25 cellular contexts compared by ENCODE assay signal in the genomic region with DNA sequence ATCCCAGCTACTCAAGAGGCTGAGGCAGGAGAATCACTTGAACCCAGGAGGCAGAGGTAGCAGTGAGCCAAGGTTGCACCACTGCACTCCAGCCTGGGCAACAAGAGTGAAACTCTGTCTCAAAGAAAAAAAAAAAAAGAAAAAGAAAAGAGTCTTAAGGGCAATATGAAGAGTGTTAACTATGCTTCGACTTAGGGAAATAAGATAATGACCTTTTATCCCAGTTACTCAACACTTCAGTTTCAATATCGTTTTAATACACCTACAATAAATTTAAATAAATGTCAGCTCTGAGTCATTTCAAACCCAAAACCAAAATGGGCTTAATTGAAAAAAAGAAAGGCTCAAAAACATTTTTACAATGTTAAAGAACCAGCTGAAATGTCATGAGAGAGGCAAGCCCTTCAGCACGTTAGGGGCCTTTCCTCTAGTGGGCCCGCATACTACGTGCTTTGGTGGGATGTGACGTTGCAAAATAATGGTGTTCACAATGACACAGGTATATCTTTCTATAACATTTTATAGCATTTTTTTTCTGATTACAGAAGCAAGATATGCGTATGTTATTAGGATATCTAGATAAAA. TPM values are rescaled to one million over a fixed set of nuclear protein-coding genes. Genes with fewer than 3 reads are reported as not detected.
A peak's percentile ranks its signal among the peaks of the same experiment; 100 is the strongest.
DNase-seq lines count a peak whose midpoint lies in the region; ATAC-seq and TF ChIP-seq lines count a peak whose summit lies in the region.
"Had no signal": no experiment of that assay in that cellular context is flagged by ENCODE, and none has a peak within 500 bp of the region (broad histone marks: within the 10 kb centered on the region; RNA-seq: fewer than 3 reads in every experiment).

No MANE protein-coding gene starts in this region.

- POLR2A ChIA-PET in activated B cell treated with CpG ODN at 0.5 μM for 24 hours (lab: Charles Lee), result interaction anchor here (0.7 to 1.8 kb wide), 5 partner anchors 12 to 105 kb away, joined by 3 to 9 read pairs (median 3); no protein-coding TSS in a partner anchor

- H3K4me3 ChIP-seq in psoas muscle, result no peak overlapping the region
- H3K4me3 ChIP-seq in upper lobe of left lung, result no peak overlapping the region
- H3K4me3 ChIP-seq in testis, result no peak overlapping the region
- H3K4me3 ChIP-seq: lung, thoracic aorta had no signal

- H3K36me3 ChIP-seq in psoas muscle (ENCODE audit: insufficient read depth in 1 of 2, low read depth in 1 of 2) (peaks cover 23 to 56% of the 10 kb centered on the region in 2 donors), upper lobe of left lung (peaks cover 14 to 83% (median 48%) of the 10 kb centered on the region in 4 donors), testis (ENCODE audit: low read depth, missing control alignments) (no peaks in the 10 kb centered on the region)
- H3K36me3 ChIP-seq: neutrophil had no signal

- H3K4me1 ChIP-seq in psoas muscle (peaks cover 91% of the 10 kb centered on the region), upper lobe of left lung (peaks cover 9 to 45% (median 14%) of the 10 kb centered on the region in 4 donors), testis (peaks cover 3% of the 10 kb centered on the region)

- peak overlapping the region; percentile 33 for H3K4me3 Mint-ChIP-seq in activated naive CD4-positive, alpha-beta T cell treated with anti-CD3 and anti-CD28 coated beads, Interleukin-2, amount 50 U/mL, for 24 hours
- H3K4me3 Mint-ChIP-seq in activated B cell treated with CpG ODN at 0.5 μM for 24 hours, result no peak overlapping the region

- H3K27me3 ChIP-seq in psoas muscle (ENCODE audit: insufficient read depth in 3 of 3, low read length in 2 of 3), result no peaks in the 10 kb centered on the region
- no peaks in the 10 kb centered on the region for H3K27me3 ChIP-seq in upper lobe of left lung
- H3K27me3 ChIP-seq in testis, result no peaks in the 10 kb centered on the region

- intact Hi-C loops in activated B cell treated with CpG ODN at 0.5 μM for 24 hours (cut with micrococcal nuclease) (no loop called here), psoas muscle (cut with DNase I) (no loop called here), testis (cut with DNase I; ENCODE audit: low total_unique reads) (no loop called here)

- TF ChIP-seq POLR2A in upper lobe of left lung (IDR thresholded peaks at IDR 0.05) (no peak), testis (IDR thresholded peaks at IDR 0.05) (no peak)

- TF ChIP-seq CTCF in activated B cell treated with CpG ODN at 0.5 μM for 24 hours (IDR thresholded peaks at IDR 0.05) (no peak), psoas muscle (IDR thresholded peaks at IDR 0.05) (no peak), upper lobe of left lung (IDR thresholded peaks at IDR 0.05) (no peak), testis (IDR thresholded peaks at IDR 0.05) (no peak)

- peak overlapping the region; percentile 41 for H3K27ac Mint-ChIP-seq in activated naive CD4-positive, alpha-beta T cell treated with anti-CD3 and anti-CD28 coated beads, Interleukin-2, amount 50 U/mL, for 24 hours
- peak overlapping the region; percentile 46 for H3K27ac Mint-ChIP-seq in activated B cell treated with CpG ODN at 0.5 μM for 24 hours

- ATAC-seq in activated B cell treated with CpG ODN at 0.5 μM for 24 hours (ENCODE audit: low read depth) (peak; percentile 42), psoas muscle (no peak), upper lobe of left lung (ENCODE audit: low FRiP score in 2 of 2) (no peak)
- ATAC-seq: esophagus mucosa had no signal

- H3K27me3 Mint-ChIP-seq in activated naive CD4-positive, alpha-beta T cell treated with anti-CD3 and anti-CD28 coated beads, Interleukin-2, amount 50 U/mL, for 24 hours, result no peaks in the 10 kb centered on the region
- H3K27me3 Mint-ChIP-seq in activated B cell treated with CpG ODN at 0.5 μM for 24 hours, result no peaks in the 10 kb centered on the region

- CTCF ChIA-PET in activated B cell treated with CpG ODN at 0.5 μM for 24 hours (lab: Charles Lee), result interaction anchor here (1.4 to 1.9 kb wide), 3 partner anchors 12 to 398 kb away, joined by 3 to 8 read pairs (median 4); no protein-coding TSS in a partner anchor

- H3K9me3 Mint-ChIP-seq in activated naive CD4-positive, alpha-beta T cell treated with anti-CD3 and anti-CD28 coated beads, Interleukin-2, amount 50 U/mL, for 24 hours, result no peaks in the 10 kb centered on the region
- H3K9me3 Mint-ChIP-seq in activated B cell treated with CpG ODN at 0.5 μM for 24 hours, result no peaks in the 10 kb centered on the region

- no peaks in the 10 kb centered on the region for H3K9me3 ChIP-seq in psoas muscle
- H3K9me3 ChIP-seq in upper lobe of left lung, result no peaks in the 10 kb centered on the region
- no peaks in the 10 kb centered on the region for H3K9me3 ChIP-seq in testis
- H3K9me3 ChIP-seq: neutrophil, thoracic aorta had no signal

- peaks cover 39% of the 10 kb centered on the region for H3K36me3 Mint-ChIP-seq in activated naive CD4-positive, alpha-beta T cell treated with anti-CD3 and anti-CD28 coated beads, Interleukin-2, amount 50 U/mL, for 24 hours
- peaks cover 87% of the 10 kb centered on the region for H3K36me3 Mint-ChIP-seq in activated B cell treated with CpG ODN at 0.5 μM for 24 hours (ENCODE audit: low read depth)

- DNase-seq in activated naive CD4-positive, alpha-beta T cell treated with anti-CD3 and anti-CD28 coated beads, Interleukin-2, amount 50 U/mL, for 16 hours, result no peak
- DNase-seq in activated B cell treated with CpG ODN at 0.5 μM for 24 hours (no peak), psoas muscle (no peak), upper lobe of left lung (no peak), NCI-H2171 (lab: John Stamatoyannopoulos, UW) (no peak), RPMI8226 (no peak), testis (no peak)
- DNase-seq: activated gamma-delta T cell; DMS53; effector CD8-positive, alpha-beta T cell; hypothalamus; MM.1S; NCI-H1436 treated with DMSO at 0.1 percent for 48 hours; NCI-H526; stimulated activated CD4-positive, alpha-beta T cell treated with anti-CD3 and anti-CD28 coated beads, Interleukin-12 subunit alpha, Interleukin-12 subunit beta, amount 100 ng/mL, for 4 hours; stimulated activated CD8-positive, alpha-beta memory T cell treated with anti-CD3 and anti-CD28 coated beads, Interleukin-4, amount 100 ng/mL, for 48 hours had no signal

- peak overlapping the region; percentile 99 for H3K27ac ChIP-seq in psoas muscle
- peak overlapping the region in 3 of 4 donors; percentile 19 to 64 (median 63) for H3K27ac ChIP-seq in upper lobe of left lung
- no peak overlapping the region for H3K27ac ChIP-seq in testis

- no peak for TF ChIP-seq EP300 in upper lobe of left lung (IDR thresholded peaks at IDR 0.05)

- peaks cover 60% of the 10 kb centered on the region for H3K4me1 Mint-ChIP-seq in activated naive CD4-positive, alpha-beta T cell treated with anti-CD3 and anti-CD28 coated beads, Interleukin-2, amount 50 U/mL, for 24 hours
- H3K4me1 Mint-ChIP-seq in activated B cell treated with CpG ODN at 0.5 μM for 24 hours, result peaks cover 27% of the 10 kb centered on the region

- 71 to 87% (median 72%) methylated on average over 7 of the region's 7 CpGs for WGBS in psoas muscle, 3 donors
- WGBS in upper lobe of left lung, 2 donors, result 82 to 87% methylated on average over 7 of the region's 7 CpGs
- 84 to 97% methylated on average over 7 of the region's 7 CpGs for WGBS in testis, 2 donors

RNA-seq across cellular contexts. Expression of gene FYCO1, which starts 15.3 kb away (rescaled TPM):
- 10.6 and 14.9 TPM in 2 replicates for total RNA-seq in activated B cell treated with CpG ODN at 0.5 μM for 24 hours
- total RNA-seq in psoas muscle, result 100 to 1,000 TPM in 3 of 4 donors, 10 to 100 TPM in 1; 60.1 to 129 (median 115) TPM
- polyA plus RNA-seq in psoas muscle, result 10 to 100 TPM; 14.0 to 68.3 (median 40.0) TPM
- total RNA-seq in upper lobe of left lung, result 10 to 100 TPM; 37.5 to 84.9 (median 45.3) TPM
- 10 to 100 TPM; 21.7 to 24.2 TPM for total RNA-seq in testis
- polyA plus RNA-seq in testis (ENCODE audit: insufficient read depth, low read depth, low replicate concordance), result 12.8 TPM

RNA-seq across cellular contexts. Expression of gene CXCR6, which starts 37.1 kb away (rescaled TPM):
- not detected in 2 replicates for total RNA-seq in activated B cell treated with CpG ODN at 0.5 μM for 24 hours
- total RNA-seq in psoas muscle, result under 1 TPM in 1 of 4 donors, not detected in 3; 0.50 TPM
- polyA plus RNA-seq in psoas muscle, result under 1 TPM in 2 of 3 donors, not detected in 1; 0.05 to 0.10 TPM
- 10 to 100 TPM in 1 of 6 donors, 1 to 10 TPM in 5; 2.1 to 10.2 (median 3.0) TPM for total RNA-seq in upper lobe of left lung
- under 1 TPM; 0.16 to 0.62 TPM for total RNA-seq in testis
- polyA plus RNA-seq in testis (ENCODE audit: insufficient read depth, low read depth, low replicate concordance), result 2.1 TPM
- total RNA-seq: chondrocyte, frontal cortex, renal cortical epithelial cell had no signal
- polyA plus RNA-seq: keratinocyte had no signal

RNA-seq across cellular contexts. Expression of gene XCR1, which starts 47.0 kb away (rescaled TPM):
- total RNA-seq in activated B cell treated with CpG ODN at 0.5 μM for 24 hours (not detected in 2 replicates), psoas muscle (under 1 TPM in 3 of 4 donors, not detected in 1; 0.04 to 0.10 (median 0.06) TPM), upper lobe of left lung (under 1 TPM in 4 of 6 donors, not detected in 2; 0.15 to 0.47 (median 0.28) TPM), testis (under 1 TPM; 0.06 to 0.16 TPM)
- polyA plus RNA-seq in psoas muscle (under 1 TPM; 0.01 to 0.07 (median 0.03) TPM), testis (ENCODE audit: insufficient read depth, low read depth, low replicate concordance) (0.34 TPM)
- total RNA-seq: chondrocyte, frontal cortex, renal cortical epithelial cell, thoracic aorta had no signal

Comparison
In these comparisons a context has a peak if more than half of its experiments do, and no peak if none do; other contexts are left out.
1. H3K27ac ChIP-seq: peak in psoas muscle (single experiment) and upper lobe of left lung (3 of 4); none in testis (0 of 2).